9 cellular contexts compared by ENCODE assay signal in genomic region chr1:67652800-67653199, GRCh38. TPM values are rescaled to one million over a fixed set of nuclear protein-coding genes. Genes with fewer than 3 reads are reported as not detected.
DNase-seq lines count a peak whose midpoint lies in the region; ATAC-seq, FAIRE-seq and TF ChIP-seq lines count a peak whose summit lies in the region.
"Had no signal": no experiment of that assay in that cellular context is flagged by ENCODE, and none has a peak within 500 bp of the region (broad histone marks: within the 10 kb centered on the region; RNA-seq: fewer than 3 reads in every experiment).

No MANE protein-coding gene starts in this region.

- no peaks in the 10 kb centered on the region for H3K36me3 ChIP-seq in HepG2 (replicated peaks in 1 of 2; ENCODE audit: control insufficient read depth in 1 of 2, insufficient read depth in 2 of 2, low read length in 2 of 2)

- no TSS peak for BruUV-seq in HepG2 (replicated peaks; lab: Mats Ljungman, UMichigan)

- POLR2A ChIA-PET in HepG2 (lab: Yijun Ruan, JAX) = no interaction called here

- ATAC-seq in GM21360 (IDR thresholded peaks at IDR 0.05; ENCODE audit: unreplicated experiment) (peak; percentile 57), HepG2 (no peak)

- H3K4me1 ChIP-seq in HepG2 (ENCODE audit: insufficient read depth, low read length) = peaks cover 4% of the 10 kb centered on the region

- CTCF ChIA-PET in HepG2 (lab: Yijun Ruan, JAX; ENCODE audit: low intra/inter-chr PET ratio, low total read pairs) = no interaction called here

- no peak for TF ChIP-seq RAD21 in HepG2 (CRISPR knock-in tag; IDR thresholded peaks at IDR 0.05)

- no peaks in the 10 kb centered on the region for H4K20me1 ChIP-seq in HepG2 (ENCODE audit: insufficient read depth, low read length)

- H3K9me3 ChIP-seq in HepG2 (ENCODE audit: low read length) = no peaks in the 10 kb centered on the region

- no peak for TF ChIP-seq CTCF in AG09309 (IDR thresholded peaks at IDR 0.05; ENCODE audit: control insufficient read depth, insufficient read depth, low read depth, low read length, missing control alignments)
- no peak for TF ChIP-seq CTCF in fibroblast of pulmonary artery (IDR thresholded peaks at IDR 0.05; ENCODE audit: low read length, missing control alignments)
- no peak for TF ChIP-seq CTCF in HepG2 (CRISPR knock-in tag; IDR thresholded peaks at IDR 0.05)

- H3K27me3 ChIP-seq in HepG2 (ENCODE audit: control insufficient read depth in 1 of 2, insufficient read depth in 2 of 2, low read length in 2 of 2) = no peaks in the 10 kb centered on the region

- no peak overlapping the region for H2AFZ ChIP-seq in HepG2 (ENCODE audit: low read length)

- intact Hi-C loops in HepG2 (cut with micrococcal nuclease; ENCODE audit: unreplicated experiment) = no loop called here

- H3K27ac ChIP-seq in HepG2 (ENCODE audit: extremely low read length, insufficient read depth, low read length) = no peak overlapping the region

- TF ChIP-seq POLR2A in HepG2 (IDR thresholded peaks at IDR 0.05; ENCODE audit: insufficient read depth in 1 of 2, low read depth in 2 of 2, low read length in 2 of 2) = no peak

- no peak for FAIRE-seq in HepG2 (lab: Jason Lieb, UNC)

- TF ChIP-seq EP300 in HepG2 (IDR thresholded peaks at IDR 0.05; ENCODE audit: low read depth in 2 of 2, low read length in 2 of 2) (no peak), HepG2 (CRISPR knock-in tag; IDR thresholded peaks at IDR 0.05; ENCODE audit: borderline replicate concordance) (no peak)

- no peak overlapping the region for H3K9ac ChIP-seq in HepG2 (ENCODE audit: insufficient read depth, low read depth, low read length)

- no peak overlapping the region for H3K4me2 ChIP-seq in HepG2 (ENCODE audit: low read depth, low read length)

- WGBS in HepG2 (ENCODE audit: low lambda C conversion rate) = 4% methylated on average over 2 of the region's 2 CpGs

- H3K4me3 ChIP-seq in AG09309 (ENCODE audit: control insufficient read depth, low read depth, low read length) (no peak overlapping the region), fibroblast of pulmonary artery (replicated peaks; ENCODE audit: low read depth, low read length) (no peak overlapping the region), HepG2 (replicated peaks in 1 of 3; ENCODE audit: insufficient read depth in 1 of 3, low read depth in 2 of 3, low read length in 3 of 3) (no peak overlapping the region)

- peak; percentile 71 for DNase-seq in AG09309 (ENCODE audit: low read depth)
- peak; percentile 81 for DNase-seq in NCI-H510A treated with DMSO at 0.1 percent for 48 hours (lab: John Stamatoyannopoulos, UW)
- DNase-seq in fibroblast of pulmonary artery (ENCODE audit: low read depth) = peak; percentile 83
- DNase-seq in COLO668 (lab: John Stamatoyannopoulos, UW; ENCODE audit: unreplicated experiment) = no peak
- DNase-seq in anterior cingulate cortex (lab: John Stamatoyannopoulos, UW) = no peak
- no peak for DNase-seq in NCI-H748 (lab: John Stamatoyannopoulos, UW; ENCODE audit: unreplicated experiment)
- DNase-seq in HepG2 (ENCODE audit: low spot score) = no peak
- DNase-seq: retina had no signal

- in situ Hi-C loops in HepG2 (cut with HindIII; ENCODE audit: extremely low pct_ligation_motif_present, low pct_unique_long_range_greater_than_20kb) = no loop called here

- no peaks in the 10 kb centered on the region for H3K79me2 ChIP-seq in HepG2 (ENCODE audit: insufficient read depth, low read length)

TF ChIP-seq in HepG2, 621 proteins besides CTCF, POLR2A, EP300 and RAD21:
- no peak for TF ChIP-seq NBN (conservative IDR thresholded peaks at IDR 0.05)
- no peak for TF ChIP-seq SNAPC4 (CRISPR knock-in tag; IDR thresholded peaks at IDR 0.05)
- no peak for TF ChIP-seq ZNF253 (CRISPR knock-in tag; IDR thresholded peaks at IDR 0.05; ENCODE audit: borderline replicate concordance)
- TF ChIP-seq SMARCC2 (IDR thresholded peaks at IDR 0.05) = no peak
- TF ChIP-seq ZNF615 (CRISPR knock-in tag; IDR thresholded peaks at IDR 0.05; ENCODE audit: borderline replicate concordance) = no peak
- no peak for TF ChIP-seq ZNF674 (CRISPR knock-in tag; IDR thresholded peaks at IDR 0.05; ENCODE audit: low read depth)
- TF ChIP-seq GTF3A (CRISPR knock-in tag; conservative IDR thresholded peaks at IDR 0.05) = no peak
- no peak for TF ChIP-seq FOXP1 (IDR thresholded peaks at IDR 0.05)
- no peak for TF ChIP-seq FOXP1 (CRISPR knock-in tag; IDR thresholded peaks at IDR 0.05)
- TF ChIP-seq MBNL3 (CRISPR knock-in tag; conservative IDR thresholded peaks at IDR 0.05) = no peak
- no peak for TF ChIP-seq ZSCAN5A (CRISPR knock-in tag; IDR thresholded peaks at IDR 0.05; ENCODE audit: borderline replicate concordance)
- no peak for TF ChIP-seq NR0B2 (CRISPR knock-in tag; IDR thresholded peaks at IDR 0.05)

RNA-seq across cellular contexts. Expression of gene GADD45A, which starts 32.2 kb away (rescaled TPM):
- total RNA-seq in HepG2 (2016; rRNA removed; fragmentation: Illumina TruSeq; extraction: Trizol) = 25.0 and 46.2 TPM in 2 replicates
- 21.8 and 26.9 TPM in 2 replicates for total RNA-seq in HepG2 (2016; cell fraction: cytosol; rRNA removed; fragmentation: Illumina TruSeq; extraction: Trizol; ENCODE audit: low read depth)
- 23.2 and 49.2 TPM in 2 replicates for total RNA-seq in HepG2 (2016; cell fraction: insoluble cytoplasmic fraction; rRNA removed; fragmentation: Illumina TruSeq; extraction: Trizol)
- total RNA-seq in HepG2 (2016; cell fraction: membrane; rRNA removed; fragmentation: Illumina TruSeq; extraction: Trizol) = 27.1 and 30.4 TPM in 2 replicates
- total RNA-seq in HepG2 (2016; cell fraction: nucleus; rRNA removed; fragmentation: Illumina TruSeq; extraction: Trizol) = 59.8 and 64.1 TPM in 2 replicates
- 33.2 and 36.2 TPM in 2 replicates for polyA plus RNA-seq in HepG2 (2011; rRNA removed)
- 30.4 and 31.8 TPM in 2 replicates for polyA plus RNA-seq in HepG2 (2011; cell fraction: cytosol; rRNA removed)
- 131 and 138 TPM in 2 replicates for polyA plus RNA-seq in HepG2 (2011; cell fraction: nucleus; rRNA removed)
- 49.0 and 63.8 TPM in 2 replicates for polyA plus RNA-seq in HepG2 (2012)
- 24.1 and 25.0 TPM in 2 replicates for polyA plus RNA-seq in HepG2 (2016; cell fraction: cytosol; fragmentation: Illumina TruSeq; extraction: Trizol; ENCODE audit: low read depth)
- polyA plus RNA-seq in HepG2 (2016; cell fraction: insoluble cytoplasmic fraction; fragmentation: Illumina TruSeq; extraction: Trizol; ENCODE audit: low read depth) = 48.7 and 51.1 TPM in 2 replicates
- polyA plus RNA-seq in HepG2 (2016; cell fraction: membrane; fragmentation: Illumina TruSeq; extraction: Trizol; ENCODE audit: low read depth) = 26.6 and 28.9 TPM in 2 replicates
- polyA plus RNA-seq in HepG2 (2016; cell fraction: nucleus; fragmentation: Illumina TruSeq; extraction: Trizol; ENCODE audit: insufficient read depth, low read depth) = 151 and 156 TPM in 2 replicates
- polyA minus RNA-seq in HepG2 (2011; rRNA and poly(A)+ RNA removed; ENCODE audit: low replicate concordance) = 1.4 and 17.0 TPM in 2 replicates
- 11.3 and 13.7 TPM in 2 replicates for polyA minus RNA-seq in HepG2 (2011; cell fraction: cytosol; rRNA and poly(A)+ RNA removed)
- polyA minus RNA-seq in HepG2 (2011; cell fraction: nucleus; rRNA and poly(A)+ RNA removed) = 60.7 and 75.2 TPM in 2 replicates

Comparison
In these comparisons a context has a peak if more than half of its experiments do, and no peak if none do; other contexts are left out.
1. DNase-seq: peak in AG09309 (single experiment), NCI-H510A treated with DMSO at 0.1 percent for 48 hours (single experiment) and fibroblast of pulmonary artery (single experiment); none in COLO668 (single experiment), anterior cingulate cortex (0 of 58), NCI-H748 (single experiment) and HepG2 (single experiment).